23 cellular contexts compared by ENCODE assay signal in the genomic region with DNA sequence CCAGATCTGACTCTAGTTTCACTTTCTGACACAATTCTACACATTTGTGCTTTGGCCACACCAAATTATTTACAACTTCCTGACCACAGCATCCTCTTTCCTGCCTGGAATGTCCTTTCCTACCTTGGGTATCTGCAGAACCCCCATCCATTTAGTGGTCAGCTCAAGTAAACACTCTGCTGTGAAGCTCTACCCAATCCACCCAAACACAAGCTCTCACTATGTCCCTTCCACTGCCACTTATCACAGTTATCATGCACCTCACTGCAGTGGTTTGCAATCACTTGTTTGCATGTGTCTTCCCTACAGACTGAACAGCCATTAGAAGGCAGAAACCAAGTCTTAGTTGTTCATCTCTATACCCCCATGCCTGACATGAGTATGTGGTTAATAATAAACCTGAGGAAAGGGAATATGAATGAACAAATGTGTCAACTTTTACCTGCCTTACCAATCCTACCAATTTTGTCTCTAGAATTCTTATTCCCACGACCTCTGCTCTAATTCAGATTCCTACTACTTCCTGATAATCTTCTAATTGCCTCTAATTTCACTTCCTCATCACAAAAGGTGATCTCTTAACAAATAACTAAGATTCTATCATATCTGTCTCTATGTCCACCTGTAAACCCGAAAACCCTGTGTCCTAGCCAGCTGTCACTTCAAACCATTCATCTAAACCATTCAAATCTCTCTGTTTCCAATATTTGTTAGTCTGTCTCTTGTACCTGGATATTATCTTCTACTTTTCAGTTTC. TPM values are rescaled to one million over a fixed set of nuclear protein-coding genes. Genes with fewer than 3 reads are reported as not detected.
DNase-seq lines count a peak whose midpoint lies in the region; ATAC-seq, FAIRE-seq and TF ChIP-seq lines count a peak whose summit lies in the region.
"Had no signal": no experiment of that assay in that cellular context is flagged by ENCODE, and none has a peak within 500 bp of the region (broad histone marks: within the 10 kb centered on the region; RNA-seq: fewer than 3 reads in every experiment).

No MANE protein-coding gene starts in this region.

- H3K9me3 ChIP-seq in BLaER1 (no peaks in the 10 kb centered on the region), OCI-LY7 (ENCODE audit: low read length) (no peaks in the 10 kb centered on the region)
- H3K9me3 ChIP-seq: heart right ventricle, left lung, prostate gland, SJSA1 had no signal

- H3K4me2 ChIP-seq in BLaER1 (peak overlapping the region; percentile 13; the same call in 1 of the 2 replicates), OCI-LY7 (ENCODE audit: low read length) (0 out of 2 replicates have a peak overlapping the region, but pooled peaks have one; percentile 2)

- no peaks in the 10 kb centered on the region for H3K27me3 ChIP-seq in BLaER1
- H3K27me3 ChIP-seq: heart right ventricle, left lung, SJSA1 had no signal

- H4K20me1 ChIP-seq in BLaER1 (peaks cover 81% of the 10 kb centered on the region), OCI-LY7 (ENCODE audit: insufficient read depth, low read length) (peaks cover 7% of the 10 kb centered on the region; the same call in 1 of the 2 replicates)

- ATAC-seq in left lobe of liver = peak; percentile 36
- ATAC-seq in HG03342 (IDR thresholded peaks at IDR 0.05; ENCODE audit: unreplicated experiment) = no peak
- ATAC-seq in HG03439 (IDR thresholded peaks at IDR 0.05; ENCODE audit: unreplicated experiment) = no peak
- no peak for ATAC-seq in activated CD4-positive, CD25-positive, alpha-beta regulatory T cell treated with anti-CD3 and anti-CD28 coated beads, Interleukin-2, amount 50 U/mL, for 24 hours
- ATAC-seq: left lung, Panc1 had no signal

- DNase-seq in GM19239 (ENCODE audit: insufficient read length, low spot score) (no peak), OCI-LY7 (ENCODE audit: low spot score) (no peak), left lobe of liver (ENCODE audit: low spot score) (no peak), RKO (ENCODE audit: low spot score) (no peak)
- DNase-seq: activated CD8-positive, alpha-beta memory T cell treated with anti-CD3 and anti-CD28 coated beads, Interleukin-2, amount 50 U/mL, for 4 hours; activated naive CD8-positive, alpha-beta T cell treated with anti-CD3 and anti-CD28 coated beads, Interleukin-2, amount 10 ng/mL, durations not matched to agents 7 days and 5 days; CD4-positive, alpha-beta T cell; cerebellar nuclear complex; DMS 273 treated with DMSO at 0.1 percent for 48 hours; GDM1; GOT3; heart right ventricle; left lung; NCI-H1930; NCI-H226 had no signal

- H3K4me3 ChIP-seq in BLaER1 (no peak overlapping the region), OCI-LY7 (ENCODE audit: low read depth, low read length, poor library complexity, severe bottlenecking) (no peak overlapping the region)
- H3K4me3 ChIP-seq: heart right ventricle, left lung, prostate gland, SJSA1 had no signal

- POLR2A ChIA-PET in OCI-LY7 (lab: Charles Lee) = no interaction called here

- no peaks in the 10 kb centered on the region for H3K9me2 ChIP-seq in OCI-LY7 (ENCODE audit: insufficient read depth, low read length)

- BruUV-seq in OCI-LY7 (replicated peaks; lab: Mats Ljungman, UMichigan) = no TSS peak

- no peak overlapping the region for H2AFZ ChIP-seq in OCI-LY7 (ENCODE audit: low read length)

- CTCF ChIA-PET in OCI-LY7 (lab: Charles Lee; ENCODE audit: unreplicated experiment) = no interaction called here

- no peak overlapping the region for H3K27ac ChIP-seq in BLaER1
- H3K27ac ChIP-seq in OCI-LY7 (ENCODE audit: low read depth, low read length, poor library complexity, severe bottlenecking) = no peak overlapping the region
- H3K27ac ChIP-seq: heart right ventricle, left lung, prostate gland, SJSA1, VCaP had no signal

- peak; percentile 21 for FAIRE-seq in GM19239 (lab: Jason Lieb, UNC)

- H3K36me3 ChIP-seq in BLaER1 = no peaks in the 10 kb centered on the region
- no peaks in the 10 kb centered on the region for H3K36me3 ChIP-seq in OCI-LY7 (ENCODE audit: insufficient read depth, low read length)
- H3K36me3 ChIP-seq: heart right ventricle, left lung, prostate gland, SJSA1 had no signal

- no peaks in the 10 kb centered on the region for H3K79me2 ChIP-seq in OCI-LY7 (ENCODE audit: insufficient read depth, low read depth, low read length)

- intact Hi-C loops in OCI-LY7 (cut with micrococcal nuclease; ENCODE audit: unreplicated experiment) = no loop called here

- H3K9ac ChIP-seq in BLaER1 = no peak overlapping the region

- H3K4me1 ChIP-seq in BLaER1 (peaks cover 7% of the 10 kb centered on the region), OCI-LY7 (ENCODE audit: insufficient read depth, low read length, poor library complexity, severe bottlenecking) (peaks cover 16% of the 10 kb centered on the region)
- H3K4me1 ChIP-seq: prostate gland had no signal

- TF ChIP-seq CTCF in OCI-LY7 (conservative IDR thresholded peaks at IDR 0.05; ENCODE audit: low read length) = no peak

RNA-seq across cellular contexts. Expression of gene LNX2, which starts 25.1 kb away (rescaled TPM):
- total RNA-seq in OCI-LY7 (2014; rRNA removed; shearing (Covaris generic)) = 5.9 and 6.8 TPM in 2 replicates
- 9.7 TPM in 2 replicates for total RNA-seq in OCI-LY7 (2022)
- total RNA-seq in left lobe of liver = 10.1 TPM

RNA-seq across cellular contexts. Expression of gene POLR1D, which starts 26.5 kb away (rescaled TPM):
- 115 and 129 TPM in 2 replicates for total RNA-seq in OCI-LY7 (2014; rRNA removed; shearing (Covaris generic))
- total RNA-seq in OCI-LY7 (2022) (174 TPM in 2 replicates), left lobe of liver (36.1 TPM)
